8 cellular contexts compared by ENCODE assay signal in genomic region chr2:85772019-85772745, GRCh38. TPM values are rescaled to one million over a fixed set of nuclear protein-coding genes. Genes with fewer than 3 reads are reported as not detected.
DNase-seq lines count a peak whose midpoint lies in the region; ATAC-seq and TF ChIP-seq lines count a peak whose summit lies in the region.

No MANE protein-coding gene starts in this region.

- DNase-seq in Caki2 (ENCODE audit: low read depth) (peak; percentile 97), NCI-H1694 treated with DMSO at 0.1 percent for 48 hours (lab: John Stamatoyannopoulos, UW) (peak; percentile 99), amniotic stem cell (lab: John Stamatoyannopoulos, UW) (peak; percentile 98), cardiac muscle cell (ENCODE audit: low read depth in 1 of 2, low spot score in 1 of 2) (peak; percentile 92 to 100), pons (ENCODE audit: low spot score) (peak; percentile 97), T-helper 9 cell (no peak)
- DNase-seq in stimulated activated naive CD4-positive, alpha-beta T cell (lab: John Stamatoyannopoulos, UW): no peak

- peak; percentile 22 for TF ChIP-seq CTCF in cardiac muscle cell (IDR thresholded peaks at IDR 0.05; ENCODE audit: low read depth, low read length)

- in situ Hi-C loops in Caki2 (cut with HindIII; ENCODE audit: low pct_unique_long_range_greater_than_20kb, low sequenced_read_pairs): no loop called here

- peaks cover 56% of the 10 kb centered on the region for H3K4me1 ChIP-seq in cardiac muscle cell (ENCODE audit: low read depth)

- peak overlapping the region; percentile 88 for H3K27ac ChIP-seq in cardiac muscle cell

- no peaks in the 10 kb centered on the region for H3K27me3 ChIP-seq in cardiac muscle cell

- no peak for ATAC-seq in GM19463 (IDR thresholded peaks at IDR 0.05; ENCODE audit: unreplicated experiment)

- no peaks in the 10 kb centered on the region for H3K36me3 ChIP-seq in cardiac muscle cell

- no peaks in the 10 kb centered on the region for H3K9me3 ChIP-seq in cardiac muscle cell (ENCODE audit: low read depth)

- H3K4me3 ChIP-seq in cardiac muscle cell: no peak overlapping the region

RNA-seq across cellular contexts. Expression of gene ATOH8, which starts 18.4 kb away (rescaled TPM):
- 7.5 and 12.9 TPM in 2 replicates for total RNA-seq in Caki2 (2014; rRNA removed; shearing (Covaris generic); ENCODE audit: low replicate concordance)
- total RNA-seq in cardiac muscle cell: 10.6 and 12.6 TPM in 2 replicates
- 4.8 and 6.3 TPM in 2 replicates for polyA plus RNA-seq in cardiac muscle cell

Comparison
In these comparisons a context has a peak if more than half of its experiments do, and no peak if none do; other contexts are left out.
1. DNase-seq: peak in Caki2 (single experiment), NCI-H1694 treated with DMSO at 0.1 percent for 48 hours (single experiment), amniotic stem cell (single experiment), cardiac muscle cell (2 of 2) and pons (single experiment); none in stimulated activated naive CD4-positive, alpha-beta T cell (0 of 6) and T-helper 9 cell (single experiment).